Comparison of ENCODE assay signal across 20 cellular contexts in genomic region chr10:35895331-35895730, GRCh38.
DNase-seq lines count a peak whose midpoint lies in the region; ATAC-seq, FAIRE-seq and TF ChIP-seq lines count a peak whose summit lies in the region.
"Had no signal": no experiment of that assay in that cellular context is flagged by ENCODE, and none has a peak within 500 bp of the region (broad histone marks: within the 10 kb centered on the region; RNA-seq: fewer than 3 reads in every experiment).

No MANE protein-coding gene starts in this region.

- ATAC-seq in SK-N-SH treated with all-trans-retinoic acid at 6 μM for 48 hours: no peak
- ATAC-seq in foreskin keratinocyte: no peak
- no peak for ATAC-seq in HG02973 (IDR thresholded peaks at IDR 0.05; ENCODE audit: unreplicated experiment)
- ATAC-seq in HG02588 (IDR thresholded peaks at IDR 0.05; ENCODE audit: unreplicated experiment): no peak
- ATAC-seq: HepG2 had no signal

- H3K9ac ChIP-seq in SK-N-SH: no peak overlapping the region

- H3K4me3 ChIP-seq in SK-N-SH (ENCODE audit: low read depth in 2 of 2, low read length in 1 of 2) (no peak overlapping the region), bronchial epithelial cell (ENCODE audit: low read depth, low read length) (no peak overlapping the region), hepatocyte (no peak overlapping the region)

- no peak for FAIRE-seq in bronchial epithelial cell (lab: Jason Lieb, UNC)
- FAIRE-seq: GM12891, HepG2, RCC 7860 had no signal

- WGBS in SK-N-SH (ENCODE audit: low lambda C conversion rate): 73% methylated on average over 2 of the region's 2 CpGs
- 94% methylated on average over 2 of the region's 2 CpGs for WGBS in hepatocyte (ENCODE audit: low lambda C conversion rate, missing lambda C conversion rate)

- TF ChIP-seq CTCF in SK-N-SH (IDR thresholded peaks at IDR 0.05): no peak
- no peak for TF ChIP-seq CTCF in bronchial epithelial cell (IDR thresholded peaks at IDR 0.05; ENCODE audit: insufficient read depth, low read length, severe bottlenecking)
- no peak for TF ChIP-seq CTCF in foreskin keratinocyte (conservative IDR thresholded peaks at IDR 0.05)
- no peak for TF ChIP-seq CTCF in hepatocyte (IDR thresholded peaks at IDR 0.05; ENCODE audit: poor library complexity)

- H3K9me2 ChIP-seq in SK-N-SH (no peaks in the 10 kb centered on the region), hepatocyte (replicated peaks; ENCODE audit: insufficient read depth) (no peaks in the 10 kb centered on the region)

- H3K9me3 ChIP-seq in SK-N-SH: peaks cover 5% of the 10 kb centered on the region; the same call in 1 of the 2 replicates
- no peaks in the 10 kb centered on the region for H3K9me3 ChIP-seq in hepatocyte (ENCODE audit: low read depth)
- H3K9me3 ChIP-seq: Caco-2 had no signal

- POLR2A ChIA-PET in SK-N-SH (lab: Yijun Ruan, JAX): no interaction called here

- TF ChIP-seq RAD21 in SK-N-SH (IDR thresholded peaks at IDR 0.05; ENCODE audit: low read length): no peak

- H3K27ac ChIP-seq in SK-N-SH (ENCODE audit: low read depth in 2 of 2, low read length in 1 of 2) (peak overlapping the region in 1 of 2 experiments; percentile 37; a peak in 1 of 4 replicates), foreskin keratinocyte (peak overlapping the region; percentile 77), hepatocyte (no peak overlapping the region)
- H3K27ac ChIP-seq: 22Rv1 had no signal

- H4K20me1 ChIP-seq in SK-N-SH (ENCODE audit: insufficient read depth) (no peaks in the 10 kb centered on the region), hepatocyte (ENCODE audit: insufficient read depth, poor library complexity, severe bottlenecking) (no peaks in the 10 kb centered on the region)

- TF ChIP-seq EP300 in SK-N-SH (IDR thresholded peaks at IDR 0.05; ENCODE audit: borderline replicate concordance in 1 of 2, low read depth in 1 of 2, low read length in 1 of 2): no peak

- H3K4me2 ChIP-seq in SK-N-SH (no peak overlapping the region; the same call in 1 of the 2 replicates), hepatocyte (no peak overlapping the region)

- H3K36me3 ChIP-seq in SK-N-SH (replicated peaks in 1 of 2; ENCODE audit: control insufficient read depth in 1 of 2, insufficient read depth in 2 of 2, low read length in 1 of 2): no peaks in the 10 kb centered on the region
- no peaks in the 10 kb centered on the region for H3K36me3 ChIP-seq in bronchial epithelial cell (ENCODE audit: control insufficient read depth, insufficient read depth, low read length)
- H3K36me3 ChIP-seq in hepatocyte (replicated peaks; ENCODE audit: insufficient read depth, low read depth): no peaks in the 10 kb centered on the region

- H3K79me2 ChIP-seq in SK-N-SH (ENCODE audit: insufficient read depth) (no peaks in the 10 kb centered on the region), hepatocyte (no peaks in the 10 kb centered on the region)

- H2AFZ ChIP-seq in SK-N-SH (ENCODE audit: low read depth): peak overlapping the region; percentile 48
- H2AFZ ChIP-seq in hepatocyte: no peak overlapping the region

- H3K27me3 ChIP-seq in SK-N-SH (ENCODE audit: insufficient read depth): no peaks in the 10 kb centered on the region
- no peaks in the 10 kb centered on the region for H3K27me3 ChIP-seq in bronchial epithelial cell (ENCODE audit: control insufficient read depth, insufficient read depth, low read length)
- H3K27me3 ChIP-seq in foreskin keratinocyte: no peaks in the 10 kb centered on the region
- H3K27me3 ChIP-seq in hepatocyte: no peaks in the 10 kb centered on the region

- CTCF ChIA-PET in SK-N-SH (lab: Yijun Ruan, JAX): no interaction called here

- no peak for DNase-seq in SK-N-SH
- DNase-seq in bronchial epithelial cell (ENCODE audit: low read depth): peak; percentile 33
- peak; percentile 32 to 73 for DNase-seq in foreskin keratinocyte
- DNase-seq in activated CD8-positive, alpha-beta memory T cell treated with anti-CD3 and anti-CD28 coated beads, Interleukin-2, amount 50 U/mL, for 48 hours: no peak
- no peak for DNase-seq in hepatocyte (ENCODE audit: low spot score)
- DNase-seq: Caco-2; CD4-positive, alpha-beta T cell; DMS153; KG1; MV-4-11; NCI-H1694 treated with DMSO at 0.1 percent for 48 hours; NK-92 treated with Interleukin-12 subunit alpha and Interleukin-12 subunit beta, amount 100 ng/mL, for 24 hours; Right ventricle myocardium superior had no signal

- H3F3A ChIP-seq in SK-N-SH (replicated peaks; ENCODE audit: insufficient read depth): no peaks in the 10 kb centered on the region

- H3K4me1 ChIP-seq in SK-N-SH (ENCODE audit: control insufficient read depth in 1 of 2, insufficient read depth in 2 of 2, low read depth in 1 of 2, low read length in 1 of 2) (peaks cover 3 to 6% of the 10 kb centered on the region in 2 experiments; a peak in 2 of 4 replicates), foreskin keratinocyte (peaks cover 14% of the 10 kb centered on the region), hepatocyte (ENCODE audit: insufficient read depth) (peaks cover 18% of the 10 kb centered on the region)
- H3K4me1 ChIP-seq: Caco-2 had no signal

TF ChIP-seq in SK-N-SH, 30 proteins besides CTCF, POLR2A, EP300 and RAD21:
- TF ChIP-seq FOXM1 (IDR thresholded peaks at IDR 0.05; ENCODE audit: low read depth) (no peak), NRF1 (IDR thresholded peaks at IDR 0.05; ENCODE audit: low read depth, low read length) (no peak), EZH2phosphoT487 (IDR thresholded peaks at IDR 0.05; ENCODE audit: borderline replicate concordance, low read depth) (no peak), TEAD4 (IDR thresholded peaks at IDR 0.05; ENCODE audit: borderline replicate concordance, insufficient read depth) (no peak), RCOR1 (IDR thresholded peaks at IDR 0.05; ENCODE audit: low read length) (no peak), GABPA (IDR thresholded peaks at IDR 0.05; ENCODE audit: low read depth) (no peak), MEF2A (IDR thresholded peaks at IDR 0.05; ENCODE audit: borderline replicate concordance, low read depth) (no peak), JUND (IDR thresholded peaks at IDR 0.05) (no peak), TCF12 (IDR thresholded peaks at IDR 0.05) (no peak)

TF ChIP-seq in SK-N-SH treated with all-trans-retinoic acid at 6 μM for 48 hours, 23 proteins besides CTCF, POLR2A, EP300 and RAD21 (continues in another document):
- TF ChIP-seq ZFP30 (CRISPR knock-in tag; IDR thresholded peaks at IDR 0.05): no peak
- TF ChIP-seq TCF4 (CRISPR knock-in tag; IDR thresholded peaks at IDR 0.05; ENCODE audit: borderline replicate concordance): no peak
- TF ChIP-seq ESRRG (CRISPR knock-in tag; IDR thresholded peaks at IDR 0.05): no peak
- no peak for TF ChIP-seq PPARA (CRISPR knock-in tag; IDR thresholded peaks at IDR 0.05; ENCODE audit: borderline replicate concordance)
- TF ChIP-seq RARB (CRISPR knock-in tag; IDR thresholded peaks at IDR 0.05): no peak
- TF ChIP-seq CSDC2 (CRISPR knock-in tag; IDR thresholded peaks at IDR 0.05): no peak
- TF ChIP-seq ARNTL (CRISPR knock-in tag; IDR thresholded peaks at IDR 0.05; ENCODE audit: borderline replicate concordance, low read depth): no peak
- TF ChIP-seq PATZ1 (CRISPR knock-in tag; IDR thresholded peaks at IDR 0.05; ENCODE audit: borderline replicate concordance): no peak
- TF ChIP-seq ZC3H10 (CRISPR knock-in tag; IDR thresholded peaks at IDR 0.05): no peak
- no peak for TF ChIP-seq SNAI2 (CRISPR knock-in tag; IDR thresholded peaks at IDR 0.05)
- TF ChIP-seq TOX (CRISPR knock-in tag; IDR thresholded peaks at IDR 0.05; ENCODE audit: borderline replicate concordance): no peak
- no peak for TF ChIP-seq POU6F1 (CRISPR knock-in tag; IDR thresholded peaks at IDR 0.05; ENCODE audit: borderline replicate concordance, low read depth)
- no peak for TF ChIP-seq GLIS3 (CRISPR knock-in tag; IDR thresholded peaks at IDR 0.05)

Comparison
In these comparisons a context has a peak if more than half of its experiments do, and no peak if none do; other contexts are left out.
1. DNase-seq: peak in bronchial epithelial cell (single experiment) and foreskin keratinocyte (2 of 2); none in SK-N-SH (single experiment), activated CD8-positive, alpha-beta memory T cell treated with anti-CD3 and anti-CD28 coated beads, Interleukin-2, amount 50 U/mL, for 48 hours (single experiment) and hepatocyte (single experiment).